8 cellular contexts compared by ENCODE assay signal in the genomic region with DNA sequence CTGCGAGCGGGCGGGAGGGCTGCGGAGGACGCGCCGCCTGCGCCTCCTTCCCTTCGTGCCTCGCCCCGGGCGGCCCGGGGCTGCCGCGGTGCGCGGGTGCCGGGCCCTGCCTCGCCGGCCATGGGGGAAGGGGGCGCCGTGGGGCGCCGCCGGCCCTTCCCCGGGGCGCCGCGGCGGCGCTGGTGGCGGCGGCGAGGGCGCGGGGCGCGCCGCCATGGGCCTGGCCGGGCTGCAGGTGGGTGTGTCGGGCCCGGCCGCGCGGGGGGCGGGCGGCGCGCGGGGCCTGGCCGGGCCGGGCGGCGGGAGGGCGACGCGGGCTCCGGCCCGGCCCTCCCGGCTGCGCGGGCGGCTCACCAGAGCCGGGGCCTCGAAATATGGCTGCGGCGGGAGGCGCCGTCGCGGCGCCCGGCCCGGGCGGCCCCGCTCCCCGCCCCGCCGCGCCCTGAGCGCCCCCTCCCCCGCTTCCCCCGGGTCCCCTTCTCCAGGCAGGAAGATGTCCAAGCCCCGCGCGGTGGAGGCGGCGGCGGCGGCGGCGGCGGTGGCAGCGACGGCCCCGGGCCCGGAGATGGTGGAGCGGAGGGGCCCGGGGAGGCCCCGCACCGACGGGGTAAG. TPM values are rescaled to one million over a fixed set of nuclear protein-coding genes. Genes with fewer than 3 reads are reported as not detected.
DNase-seq lines count a peak whose midpoint lies in the region; ATAC-seq and TF ChIP-seq lines count a peak whose summit lies in the region.

No MANE protein-coding gene starts in this region.

- H3K9me3 Mint-ChIP-seq in HFFc6, result no peaks in the 10 kb centered on the region

- peak; percentile 58 for DNase-seq in AG08396 (ENCODE audit: low spot score)
- peak; percentile 4 for DNase-seq in T-helper 22 cell (ENCODE audit: low read depth)
- peak; percentile 37 for DNase-seq in left kidney (ENCODE audit: low read depth, low spot score)
- DNase-seq in NOMO-1 treated with DMSO at 0.1 percent for 48 hours (lab: John Stamatoyannopoulos, UW; ENCODE audit: unreplicated experiment), result no peak
- no peak for DNase-seq in effector CD4-positive, alpha-beta T cell
- DNase-seq in HK-2 (ENCODE audit: unreplicated experiment), result no peak
- DNase-seq in HFFc6, result no peak

- peaks cover 2% of the 10 kb centered on the region for H3K27me3 Mint-ChIP-seq in HFFc6 (ENCODE audit: insufficient read depth)

- ATAC-seq in GM19452 (IDR thresholded peaks at IDR 0.05; ENCODE audit: unreplicated experiment), result peak; percentile 4

- H3K4me3 Mint-ChIP-seq in HFFc6, result no peak overlapping the region

- peaks cover 54% of the 10 kb centered on the region for H3K4me1 Mint-ChIP-seq in HFFc6 (ENCODE audit: low read depth)

- no peak overlapping the region for H3K27ac Mint-ChIP-seq in HFFc6

- H3K36me3 Mint-ChIP-seq in HFFc6 (ENCODE audit: low read depth), result peaks cover 40% of the 10 kb centered on the region

- no peak for TF ChIP-seq CTCF in HFFc6 (IDR thresholded peaks at IDR 0.05)

RNA-seq across cellular contexts. Expression of gene KMT5A, which starts 5.1 kb away (rescaled TPM):
- 10 to 100 TPM; 52.2 to 64.0 (median 61.3) TPM for total RNA-seq in HFFc6 (2021; fragmentation: NEBNext Ultra II Directional; extraction: Animal tissue kit (Norgen Biotek cat#: 25700))

RNA-seq across cellular contexts. Expression of gene SBNO1, which starts 24.4 kb away (rescaled TPM):
- total RNA-seq in HFFc6 (2021; fragmentation: NEBNext Ultra II Directional; extraction: Animal tissue kit (Norgen Biotek cat#: 25700)), result 10 to 100 TPM; 32.3 to 38.2 (median 35.3) TPM

RNA-seq across cellular contexts. Expression of gene RILPL2, which starts 47.4 kb away (rescaled TPM):
- total RNA-seq in HFFc6 (2021; fragmentation: NEBNext Ultra II Directional; extraction: Animal tissue kit (Norgen Biotek cat#: 25700)), result 1 to 10 TPM; 4.4 to 6.0 (median 5.5) TPM

Comparison
In these comparisons a context has a peak if more than half of its experiments do, and no peak if none do; other contexts are left out.
1. DNase-seq: peak in AG08396 (single experiment), T-helper 22 cell (single experiment) and left kidney (single experiment); none in NOMO-1 treated with DMSO at 0.1 percent for 48 hours (single experiment), effector CD4-positive, alpha-beta T cell (single experiment), HK-2 (single experiment) and HFFc6 (single experiment).